26 cellular contexts compared by ENCODE assay signal in genomic region chr2:39359453-39360038, GRCh38.
DNase-seq lines count a peak whose midpoint lies in the region; ATAC-seq, FAIRE-seq and TF ChIP-seq lines count a peak whose summit lies in the region.
"Had no signal": no experiment of that assay in that cellular context is flagged by ENCODE, and none has a peak within 500 bp of the region (broad histone marks: within the 10 kb centered on the region; RNA-seq: fewer than 3 reads in every experiment).

No MANE protein-coding gene starts in this region.

- H3K27me3 Mint-ChIP-seq in GM23338 (ENCODE audit: insufficient read depth, low read depth, poor library complexity), result peaks cover 16% of the 10 kb centered on the region
- H3K27me3 Mint-ChIP-seq: IgD-negative memory B cell, T-helper 17 cell had no signal

- no peak overlapping the region for H2BK120ac ChIP-seq in mesendoderm (ENCODE audit: low read depth, low read length)

- no peak for TF ChIP-seq RAD21 in GM12878 (IDR thresholded peaks at IDR 0.05; ENCODE audit: insufficient read depth, low read depth, low read length)

- H3K27ac ChIP-seq in GM23338 (ENCODE audit: low read depth) (no peak overlapping the region), GM12878 (ENCODE audit: control insufficient read depth, insufficient read depth) (no peak overlapping the region), mesendoderm (ENCODE audit: low read depth, low read length) (no peak overlapping the region), smooth muscle cell (ENCODE audit: low read depth) (no peak overlapping the region)
- H3K27ac ChIP-seq: 22Rv1, RWPE1, SK-N-MC had no signal

- peaks cover 20% of the 10 kb centered on the region for H3K4me1 Mint-ChIP-seq in GM23338
- H3K4me1 Mint-ChIP-seq: IgD-negative memory B cell, T-helper 17 cell had no signal

- no peak for ATAC-seq in GM23338
- no peak for ATAC-seq in GM12878
- no peak for ATAC-seq in HG03280 (IDR thresholded peaks at IDR 0.05; ENCODE audit: unreplicated experiment)
- ATAC-seq: T-helper 17 cell had no signal

- peaks cover 13% of the 10 kb centered on the region for H3K9me3 ChIP-seq in GM12878 (replicated peaks; ENCODE audit: control insufficient read depth, insufficient read depth, low read length)
- peaks cover 14% of the 10 kb centered on the region for H3K9me3 ChIP-seq in smooth muscle cell (replicated peaks; ENCODE audit: low read depth)

- no peak overlapping the region for H2AFZ ChIP-seq in GM23338
- no peak overlapping the region for H2AFZ ChIP-seq in GM12878 (ENCODE audit: control insufficient read depth, low read depth, low read length)
- no peak overlapping the region for H2AFZ ChIP-seq in smooth muscle cell (ENCODE audit: low read depth)

- H3K4me3 ChIP-seq in GM23338, result no peak overlapping the region
- H3K4me3 ChIP-seq in GM12878, result no peak overlapping the region
- peak overlapping the region; percentile 20 for H3K4me3 ChIP-seq in mesendoderm (ENCODE audit: low read length)
- H3K4me3 ChIP-seq in smooth muscle cell, result no peak overlapping the region
- H3K4me3 ChIP-seq: SK-N-MC had no signal

- H3K36me3 ChIP-seq in GM23338 (ENCODE audit: insufficient read depth) (peaks cover 41% of the 10 kb centered on the region), GM12878 (ENCODE audit: control insufficient read depth in 2 of 2, insufficient read depth in 2 of 2, low read length in 1 of 2) (no peaks in the 10 kb centered on the region), mesendoderm (ENCODE audit: control insufficient read depth, insufficient read depth, low read length) (no peaks in the 10 kb centered on the region), smooth muscle cell (ENCODE audit: low read depth) (peaks cover 19% of the 10 kb centered on the region)

- H3K18ac ChIP-seq in mesendoderm (ENCODE audit: low read length), result no peak overlapping the region

- H3K27ac Mint-ChIP-seq in GM23338, result no peak overlapping the region
- H3K27ac Mint-ChIP-seq: IgD-negative memory B cell, T-helper 17 cell had no signal

- H3K4me3 Mint-ChIP-seq in GM23338, result no peak overlapping the region
- H3K4me3 Mint-ChIP-seq: IgD-negative memory B cell, T-helper 17 cell had no signal

- intact Hi-C loops in GM12878 (cut with micrococcal nuclease; ENCODE audit: unreplicated experiment), result no loop called here

- no peak overlapping the region for H3K4ac ChIP-seq in mesendoderm (ENCODE audit: low read depth, low read length)

- H3K4me2 ChIP-seq in GM23338 (no peak overlapping the region), GM12878 (ENCODE audit: control insufficient read depth, insufficient read depth) (no peak overlapping the region), mesendoderm (ENCODE audit: low read length) (no peak overlapping the region), smooth muscle cell (no peak overlapping the region)

- peaks cover 3% of the 10 kb centered on the region for H3K79me1 ChIP-seq in mesendoderm (ENCODE audit: low read length)

- H3K79me2 ChIP-seq in GM23338 (replicated peaks; ENCODE audit: insufficient read depth) (peaks cover 76% of the 10 kb centered on the region), GM12878 (ENCODE audit: control insufficient read depth, insufficient read depth, low read length) (no peaks in the 10 kb centered on the region), mesendoderm (ENCODE audit: control insufficient read depth, insufficient read depth, low read length) (peaks cover 14% of the 10 kb centered on the region), smooth muscle cell (ENCODE audit: low read depth) (peaks cover 95% of the 10 kb centered on the region)

- in situ Hi-C loops in GM12878 (cut with MboI), result no loop called here

- RAD21 ChIA-PET in GM12878 (lab: Charles Lee; ENCODE audit: unreplicated experiment), result interaction anchor here (0.6 kb wide), 1 partner anchor 23 kb away, joined by 4 read pairs; no protein-coding TSS in a partner anchor

- TF ChIP-seq EP300 in GM12878 (IDR thresholded peaks at IDR 0.05; ENCODE audit: borderline replicate concordance in 1 of 2, control insufficient read depth in 1 of 2, low read depth in 2 of 2, low read length in 2 of 2), result no peak

- SMC1A ChIA-PET in GM12878 (lab: Charles Lee; ENCODE audit: uncharacterized antibody, unreplicated experiment), result no interaction called here

- no peak overlapping the region for H3K23ac ChIP-seq in mesendoderm (ENCODE audit: low read length)

- peaks cover 83% of the 10 kb centered on the region for H3K36me3 Mint-ChIP-seq in GM23338 (ENCODE audit: low read depth)

- 42% methylated on average over 5 of the region's 5 CpGs for WGBS in GM12878 (ENCODE audit: insufficient coverage, insufficient replicate concordance, low lambda C conversion rate, missing lambda C conversion rate)
- no CpG with 5 or more reads among the region's 5 CpGs for WGBS in mesendoderm (ENCODE audit: extremely low coverage, insufficient coverage, low lambda C conversion rate)
- 99% methylated on average over 5 of the region's 5 CpGs for whole genome bisulfite sequencing in smooth muscle cell (ENCODE audit: low lambda C conversion rate)

- H2AK5ac ChIP-seq in mesendoderm (ENCODE audit: low read length), result no peak overlapping the region

- H3K9me2 ChIP-seq in GM23338 (ENCODE audit: insufficient read depth), result no peaks in the 10 kb centered on the region

- H3F3A ChIP-seq in GM23338 (replicated peaks; ENCODE audit: low read depth) (no peaks in the 10 kb centered on the region), smooth muscle cell (ENCODE audit: low read depth) (no peaks in the 10 kb centered on the region)

- H3K27me3 ChIP-seq in GM23338 (ENCODE audit: insufficient read depth) (no peaks in the 10 kb centered on the region), GM12878 (replicated peaks in 1 of 2; ENCODE audit: control insufficient read depth in 2 of 2, insufficient read depth in 2 of 2, low read length in 1 of 2) (no peaks in the 10 kb centered on the region), mesendoderm (ENCODE audit: insufficient read depth, low read length, poor library complexity) (no peaks in the 10 kb centered on the region), smooth muscle cell (ENCODE audit: low read depth) (no peaks in the 10 kb centered on the region)

- POLR2A ChIA-PET in GM12878 (lab: Charles Lee), result no interaction called here

- H3K56ac ChIP-seq in mesendoderm (ENCODE audit: low read length), result no peak overlapping the region

- H2BK5ac ChIP-seq in mesendoderm (ENCODE audit: low read length), result no peak overlapping the region

- DNase-seq in DMS 273 (lab: John Stamatoyannopoulos, UW; ENCODE audit: unreplicated experiment) (peak; percentile 20), DMS 273 treated with DMSO at 0.1 percent for 48 hours (lab: John Stamatoyannopoulos, UW) (no peak), GM23338 (ENCODE audit: low spot score) (peak; percentile 37), GM12878 (ENCODE audit: low read depth, low spot score) (no peak), mesendoderm (peak; percentile 44), smooth muscle cell (lab: John Stamatoyannopoulos, UW; ENCODE audit: unreplicated experiment) (no peak), COR-L47 (lab: John Stamatoyannopoulos, UW) (no peak)
- DNase-seq: AML-193, EL, GF-D8, H7, Karpas-422, MV-4-11, NCI-H1105 treated with DMSO at 0.1 percent for 48 hours, NCI-H1694, NCI-H2107, NCI-H446 treated with DMSO at 0.1 percent for 48 hours, NCI-H526 treated with DMSO at 0.1 percent for 48 hours, SHP77 treated with DMSO at 0.1 percent for 48 hours, SW 1271, T-helper 17 cell had no signal

- H4K5ac ChIP-seq in mesendoderm (ENCODE audit: low read length), result no peak overlapping the region

- H3K9ac ChIP-seq in GM12878 (ENCODE audit: control insufficient read depth, insufficient read depth, low read length), result no peak overlapping the region
- H3K9ac ChIP-seq in mesendoderm (ENCODE audit: low read length), result no peak overlapping the region
- no peak overlapping the region for H3K9ac ChIP-seq in smooth muscle cell (ENCODE audit: low read depth)

- H4K20me1 ChIP-seq in GM23338 (replicated peaks; ENCODE audit: insufficient read depth) (no peaks in the 10 kb centered on the region), GM12878 (ENCODE audit: control insufficient read depth, insufficient read depth) (no peaks in the 10 kb centered on the region), smooth muscle cell (ENCODE audit: low read depth) (peaks cover 18% of the 10 kb centered on the region)

- H4K8ac ChIP-seq in mesendoderm (ENCODE audit: low read depth, low read length), result no peak overlapping the region

- H3K4me1 ChIP-seq in GM23338 (ENCODE audit: insufficient read depth) (peaks cover 22% of the 10 kb centered on the region), GM12878 (ENCODE audit: control insufficient read depth, insufficient read depth, low read length) (no peaks in the 10 kb centered on the region), mesendoderm (ENCODE audit: control insufficient read depth, low read depth, low read length) (no peaks in the 10 kb centered on the region), smooth muscle cell (ENCODE audit: low read depth) (no peaks in the 10 kb centered on the region)

- H3K9me3 Mint-ChIP-seq in GM23338, result peaks cover 64% of the 10 kb centered on the region

- no peak for FAIRE-seq in GM12878 (lab: Jason Lieb, UNC)

- CTCF ChIA-PET in GM12878 (lab: Yijun Ruan, JAX), result no interaction called here

- no peak overlapping the region for H2BK15ac ChIP-seq in mesendoderm (replicated peaks; ENCODE audit: low read depth)

- no TSS peak for BruUV-seq in GM12878 (replicated peaks; lab: Mats Ljungman, UMichigan)

- TF ChIP-seq CTCF in GM23338 (conservative IDR thresholded peaks at IDR 0.05; ENCODE audit: low read depth in 2 of 2) (no peak), GM12878 (IDR thresholded peaks at IDR 0.05 in 2 of 3, conservative IDR thresholded peaks at IDR 0.05 in 1 of 3; ENCODE audit: control insufficient read depth in 2 of 3, extremely low read depth in 1 of 3, insufficient read depth in 1 of 3, low read depth in 3 of 3, low read length in 3 of 3) (no peak), smooth muscle cell (IDR thresholded peaks at IDR 0.05; ENCODE audit: borderline replicate concordance, insufficient read depth, poor library complexity, severe bottlenecking) (no peak)

- no peak for TF ChIP-seq POLR2A in GM12878 (IDR thresholded peaks at IDR 0.05; ENCODE audit: low read depth, low read length)

TF ChIP-seq in GM23338, 12 proteins besides CTCF, POLR2A, EP300 and RAD21 (continues in another document):
- TF ChIP-seq EZH2 (IDR thresholded peaks at IDR 0.05; ENCODE audit: low read depth, unreplicated experiment) (no peak), JUNB (IDR thresholded peaks at IDR 0.05; ENCODE audit: unreplicated experiment) (no peak), CREB1 (CRISPR knock-in tag; IDR thresholded peaks at IDR 0.05; ENCODE audit: low read depth) (no peak), ZNF114 (CRISPR knock-in tag; IDR thresholded peaks at IDR 0.05) (no peak), EZH2phosphoT487 (IDR thresholded peaks at IDR 0.05; ENCODE audit: unreplicated experiment) (no peak), STAT1 (IDR thresholded peaks at IDR 0.05; ENCODE audit: unreplicated experiment) (no peak)

TF ChIP-seq in GM12878, 131 proteins besides CTCF, POLR2A, EP300 and RAD21:
- TF ChIP-seq ZSCAN29 (IDR thresholded peaks at IDR 0.05), result no peak
- TF ChIP-seq BACH1 (IDR thresholded peaks at IDR 0.05; ENCODE audit: borderline replicate concordance), result no peak
- peak; percentile 94; the same call in 1 of the 2 replicates for TF ChIP-seq CBX5 (IDR thresholded peaks at IDR 0.05; ENCODE audit: low read depth)

Comparison
In these comparisons a context has a peak if more than half of its experiments do, and no peak if none do; other contexts are left out.
1. DNase-seq: peak in DMS 273 (single experiment), GM23338 (single experiment) and mesendoderm (single experiment); none in DMS 273 treated with DMSO at 0.1 percent for 48 hours (single experiment), GM12878 (single experiment), smooth muscle cell (single experiment) and COR-L47 (single experiment).